ENCODE assay signal across 21 cellular contexts in the genomic region with DNA sequence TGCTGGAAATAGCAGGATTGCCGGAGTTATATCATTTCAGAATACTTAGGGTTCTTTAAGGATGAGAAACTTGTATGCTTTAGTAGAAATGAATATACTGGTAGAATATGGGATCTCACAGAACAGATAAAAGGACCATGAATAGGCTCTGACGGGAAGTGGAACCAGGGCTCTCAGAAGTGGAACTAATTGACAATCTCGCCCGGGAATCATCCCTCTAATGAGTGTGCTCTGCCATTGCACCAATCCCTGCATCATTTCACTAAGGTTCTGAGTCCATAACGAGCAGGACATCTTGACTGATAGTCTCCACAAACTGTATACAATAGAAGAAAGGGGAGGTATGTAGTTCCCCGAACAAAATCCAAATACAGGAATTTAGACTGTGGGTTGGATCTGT.
"Had no signal": no experiment of that assay in that cellular context is flagged by ENCODE, and none has a peak within 500 bp of the region (broad histone marks: within the 10 kb centered on the region; RNA-seq: fewer than 3 reads in every experiment).

No MANE protein-coding gene starts in this region.

- FAIRE-seq: urothelium cell line had no signal

- H3K4me1 ChIP-seq: left ventricle myocardium inferior, right atrium auricular region, right lobe of liver, spleen, suprapubic skin, tibial artery, upper lobe of right lung had no signal

- H3K79me2 ChIP-seq: hepatocyte had no signal

- DNase-seq: islet precursor cell; left ventricle myocardium inferior; mesendoderm; naive thymus-derived CD4-positive, alpha-beta T cell; ovary; right lobe of liver; spleen; stimulated activated CD4-positive, alpha-beta T cell treated with anti-CD3 and anti-CD28 coated beads, Interleukin-4, amount 100 ng/mL, for 24 hours; stimulated activated naive CD4-positive, alpha-beta T cell; tibial artery; trophoblast cell; upper lobe of right lung had no signal

- H3K4me3 ChIP-seq: hepatocyte, left ventricle myocardium inferior, lung, ovary, right atrium auricular region, right lobe of liver, skin epidermis, spleen, suprapubic skin, thoracic aorta, tibial artery, upper lobe of right lung had no signal

- ATAC-seq: naive thymus-derived CD4-positive, alpha-beta T cell; natural killer cell treated with Interleukin-12 subunit alpha and Interleukin-12 subunit beta and Interleukin-15 and Interleukin-18, amount 100 ng/mL, for 72 hours; right lobe of liver; stimulated activated effector memory CD8-positive, alpha-beta T cell treated with anti-CD3 and anti-CD28 coated beads, Interleukin-12 subunit alpha, Interleukin-12 subunit beta, amount 100 ng/mL, for 72 hours; upper lobe of right lung had no signal

- H2AFZ ChIP-seq: hepatocyte had no signal

- H3K9me3 ChIP-seq: left ventricle myocardium inferior, ovary, right atrium auricular region, right lobe of liver, spleen, suprapubic skin, thoracic aorta, tibial artery, upper lobe of right lung had no signal

- H3K27me3 ChIP-seq: hepatocyte, ovary, right atrium auricular region, spleen, suprapubic skin, tibial artery, upper lobe of right lung had no signal

- H3K36me3 ChIP-seq: left ventricle myocardium inferior, ovary, right atrium auricular region, right lobe of liver, suprapubic skin, thoracic aorta, tibial artery, upper lobe of right lung had no signal

- H3K27ac ChIP-seq: hepatocyte, left ventricle myocardium inferior, ovary, right atrium auricular region, right lobe of liver, skin epidermis, spleen, suprapubic skin, thoracic aorta, tibial artery, upper lobe of right lung had no signal

- H3K4me2 ChIP-seq: hepatocyte had no signal
